ENCODE assay signal across 9 cellular contexts in the genomic region with DNA sequence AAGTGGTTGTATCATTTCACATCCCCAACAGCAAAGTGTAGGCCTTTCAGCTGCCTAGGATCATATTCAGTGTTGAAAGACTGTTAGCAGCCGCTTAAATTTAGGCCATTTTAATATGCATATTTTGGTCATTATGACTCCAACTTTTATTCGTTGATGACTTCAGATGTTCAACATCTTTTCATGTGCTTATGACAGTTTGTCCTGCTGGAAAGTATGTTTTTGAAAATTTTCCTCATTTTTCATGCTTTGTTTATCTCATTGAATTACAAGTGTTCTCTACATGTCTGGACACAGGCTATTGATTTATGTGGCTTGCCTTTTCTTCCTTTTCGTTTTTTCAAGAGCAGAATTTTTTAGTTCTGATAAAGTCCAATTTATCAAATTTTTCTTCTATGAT.
"Had no signal": no experiment of that assay in that cellular context is flagged by ENCODE, and none has a peak within 500 bp of the region (broad histone marks: within the 10 kb centered on the region; RNA-seq: fewer than 3 reads in every experiment).

No MANE protein-coding gene starts in this region.

- H3K9me3 Mint-ChIP-seq: HFFc6 had no signal

- H3K4me3 Mint-ChIP-seq: GM23338, HFFc6, IgD-negative memory B cell had no signal

- H3K4me1 Mint-ChIP-seq: IgD-negative memory B cell had no signal

- H3K36me3 ChIP-seq: HAP-1 had no signal

- H3K27ac Mint-ChIP-seq: GM23338, HFFc6, IgD-negative memory B cell had no signal

- H3K4me3 ChIP-seq: GM23338, HAP-1 had no signal

- FAIRE-seq: HepG2 had no signal

- H3K4me2 ChIP-seq: GM23338 had no signal

- ATAC-seq: GM23338, HCT116, HepG2 had no signal

- DNase-seq: H7, HFFc6, KBM-7 had no signal

- H2AFZ ChIP-seq: GM23338 had no signal

- H3K27ac ChIP-seq: HL-60 had no signal

- H3K36me3 Mint-ChIP-seq: IgD-negative memory B cell had no signal

- H3K27me3 Mint-ChIP-seq: IgD-negative memory B cell had no signal

- H3K9me3 ChIP-seq: HAP-1 had no signal
